Comparison of ENCODE assay signal across 2 cellular contexts in the genomic region with DNA sequence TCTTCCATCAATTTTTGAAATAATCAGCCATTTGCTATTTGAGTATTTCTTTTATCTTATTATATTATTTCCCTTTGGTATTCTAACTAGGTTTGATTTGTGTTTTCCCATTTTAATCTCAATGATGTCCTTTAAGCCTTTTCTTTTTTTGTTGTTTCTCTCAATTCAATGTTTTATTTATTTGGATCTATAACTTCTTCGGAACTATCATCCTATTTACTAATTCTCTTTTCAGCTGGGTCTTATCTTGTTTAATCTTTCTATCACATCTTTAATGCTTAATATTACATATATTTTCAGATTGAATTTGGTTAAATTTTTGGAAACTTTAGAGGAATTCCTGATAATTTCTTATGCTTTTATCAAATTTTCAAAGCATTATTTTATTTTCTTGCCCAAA.
TF ChIP-seq lines count a peak whose summit lies in the region.

No MANE protein-coding gene starts in this region.

TF ChIP-seq in SK-N-SH treated with all-trans-retinoic acid at 6 μM for 48 hours, 23 proteins besides CTCF, POLR2A, EP300 and RAD21:
- TF ChIP-seq TSHZ2 (CRISPR knock-in tag; IDR thresholded peaks at IDR 0.05) (no peak), ZFP30 (CRISPR knock-in tag; IDR thresholded peaks at IDR 0.05) (peak; percentile 91)

TF ChIP-seq in SK-N-SH, 30 proteins besides CTCF, POLR2A, EP300 and RAD21 (continued from another document):
- TF ChIP-seq, protein P1, sequence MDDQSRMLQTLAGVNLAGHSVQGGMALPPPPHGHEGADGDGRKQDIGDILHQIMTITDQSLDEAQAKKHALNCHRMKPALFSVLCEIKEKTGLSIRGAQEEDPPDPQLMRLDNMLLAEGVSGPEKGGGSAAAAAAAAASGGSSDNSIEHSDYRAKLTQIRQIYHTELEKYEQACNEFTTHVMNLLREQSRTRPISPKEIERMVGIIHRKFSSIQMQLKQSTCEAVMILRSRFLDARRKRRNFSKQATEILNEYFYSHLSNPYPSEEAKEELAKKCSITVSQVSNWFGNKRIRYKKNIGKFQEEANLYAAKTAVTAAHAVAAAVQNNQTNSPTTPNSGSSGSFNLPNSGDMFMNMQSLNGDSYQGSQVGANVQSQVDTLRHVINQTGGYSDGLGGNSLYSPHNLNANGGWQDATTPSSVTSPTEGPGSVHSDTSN (IDR thresholded peaks at IDR 0.05), result no peak
- no peak for TF ChIP-seq TAF1 (IDR thresholded peaks at IDR 0.05; ENCODE audit: borderline replicate concordance, low read depth, low read length)
- TF ChIP-seq EZH2phosphoT487 (IDR thresholded peaks at IDR 0.05; ENCODE audit: borderline replicate concordance, low read depth), result no peak
- no peak for TF ChIP-seq RXRA (IDR thresholded peaks at IDR 0.05; ENCODE audit: borderline replicate concordance, low read depth)
- no peak for TF ChIP-seq GABPA (IDR thresholded peaks at IDR 0.05; ENCODE audit: low read depth)
- no peak for TF ChIP-seq POLR2AphosphoS5 (IDR thresholded peaks at IDR 0.05; ENCODE audit: low read depth, low read length)
- no peak for TF ChIP-seq TEAD4 (IDR thresholded peaks at IDR 0.05; ENCODE audit: borderline replicate concordance, insufficient read depth)
- TF ChIP-seq MAX (IDR thresholded peaks at IDR 0.05; ENCODE audit: low read depth), result no peak
- TF ChIP-seq SIN3A (IDR thresholded peaks at IDR 0.05; ENCODE audit: borderline replicate concordance, low read depth, low read length), result no peak
- no peak for TF ChIP-seq FOXM1 (IDR thresholded peaks at IDR 0.05; ENCODE audit: low read depth)
- TF ChIP-seq ELF1 (IDR thresholded peaks at IDR 0.05), result no peak
- TF ChIP-seq, protein P2, sequence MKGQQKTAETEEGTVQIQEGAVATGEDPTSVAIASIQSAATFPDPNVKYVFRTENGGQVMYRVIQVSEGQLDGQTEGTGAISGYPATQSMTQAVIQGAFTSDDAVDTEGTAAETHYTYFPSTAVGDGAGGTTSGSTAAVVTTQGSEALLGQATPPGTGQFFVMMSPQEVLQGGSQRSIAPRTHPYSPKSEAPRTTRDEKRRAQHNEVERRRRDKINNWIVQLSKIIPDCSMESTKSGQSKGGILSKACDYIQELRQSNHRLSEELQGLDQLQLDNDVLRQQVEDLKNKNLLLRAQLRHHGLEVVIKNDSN (IDR thresholded peaks at IDR 0.05; ENCODE audit: borderline replicate concordance, low read depth), result no peak
- TF ChIP-seq ZBTB33 (IDR thresholded peaks at IDR 0.05; ENCODE audit: borderline replicate concordance, low read depth), result no peak
- no peak for TF ChIP-seq GATA2 (CRISPR knock-in tag; IDR thresholded peaks at IDR 0.05)
- no peak for TF ChIP-seq YY1 (IDR thresholded peaks at IDR 0.05; ENCODE audit: low read depth)
- TF ChIP-seq USF2 (IDR thresholded peaks at IDR 0.05; ENCODE audit: borderline replicate concordance, low read depth, low read length), result no peak
- no peak for TF ChIP-seq RCOR1 (IDR thresholded peaks at IDR 0.05; ENCODE audit: low read length)
